Comparison of ENCODE assay signal across 9 cellular contexts in genomic region chr2:222939208-222939846, GRCh38.
DNase-seq lines count a peak whose midpoint lies in the region; ATAC-seq, FAIRE-seq and TF ChIP-seq lines count a peak whose summit lies in the region.
"Had no signal": no experiment of that assay in that cellular context is flagged by ENCODE, and none has a peak within 500 bp of the region (broad histone marks: within the 10 kb centered on the region; RNA-seq: fewer than 3 reads in every experiment).

No MANE protein-coding gene starts in this region.

- BruUV-seq in Caco-2 (replicated peaks; lab: Mats Ljungman, UMichigan) = no TSS peak

- POLR2A ChIA-PET in Caco-2 (lab: Charles Lee) = no interaction called here

- peaks cover 8% of the 10 kb centered on the region for H3K9me3 Mint-ChIP-seq in Caco-2 (ENCODE audit: unreplicated experiment)

- peaks cover 23% of the 10 kb centered on the region for H3K4me1 Mint-ChIP-seq in Caco-2 (ENCODE audit: low read depth, unreplicated experiment)

- no peaks in the 10 kb centered on the region for H3K27me3 ChIP-seq in Caco-2 (replicated peaks; ENCODE audit: control insufficient read depth, insufficient read depth, low read length)

- H3K4me3 ChIP-seq in Caco-2 (ENCODE audit: low read depth, low read length) = no peak overlapping the region

- TF ChIP-seq CTCF in Caco-2 (IDR thresholded peaks at IDR 0.05; ENCODE audit: insufficient read depth in 1 of 2, low read depth in 1 of 2, low read length in 1 of 2, severe bottlenecking in 1 of 2, unreplicated experiment in 1 of 2) = peak; percentile 97 to 98

- FAIRE-seq in GM19239 (lab: Jason Lieb, UNC) (peak; percentile 91), RCC 7860 (lab: Jason Lieb, UNC) (peak; percentile 52)

- H3K27ac Mint-ChIP-seq in Caco-2 (ENCODE audit: unreplicated experiment) = no peak overlapping the region
- H3K27ac Mint-ChIP-seq: dendritic cell treated with granulocyte-macrophage colony-stimulating factor and Interleukin-4, amounts not matched to agents 40 ng/mL and 50 ng/mL, for 4 days had no signal

- no peak overlapping the region for H3K4me3 Mint-ChIP-seq in Caco-2 (ENCODE audit: unreplicated experiment)
- H3K4me3 Mint-ChIP-seq: dendritic cell treated with granulocyte-macrophage colony-stimulating factor and Interleukin-4, amounts not matched to agents 40 ng/mL and 50 ng/mL, for 4 days had no signal

- H3K27me3 Mint-ChIP-seq in Caco-2 (ENCODE audit: insufficient read depth, unreplicated experiment) = no peaks in the 10 kb centered on the region
- H3K27me3 Mint-ChIP-seq: dendritic cell treated with granulocyte-macrophage colony-stimulating factor and Interleukin-4, amounts not matched to agents 40 ng/mL and 50 ng/mL, for 4 days had no signal

- peak; percentile 92 for ATAC-seq in HG03354 (IDR thresholded peaks at IDR 0.05; ENCODE audit: poor library complexity, severe bottlenecking, unreplicated experiment)

- peaks cover 3% of the 10 kb centered on the region; the same call in 1 of the 2 replicates for H3K36me3 ChIP-seq in Caco-2 (ENCODE audit: control insufficient read depth, insufficient read depth, low read length)

- peaks cover 58% of the 10 kb centered on the region for H3K36me3 Mint-ChIP-seq in Caco-2 (ENCODE audit: insufficient read depth, unreplicated experiment)

- intact Hi-C loops in Caco-2 (cut with micrococcal nuclease; ENCODE audit: unreplicated experiment) = loop anchor here (1.0 kb wide), 4 partner anchors 24 to 249 kb away; no protein-coding TSS in a partner anchor

- DNase-seq in Caco-2 (peak; percentile 86 to 91), GM19239 (ENCODE audit: insufficient read length, low spot score) (no peak), RCC 7860 (ENCODE audit: low spot score) (peak; percentile 70), foreskin melanocyte (peak; percentile 55), retina (peak; percentile 33), dedifferentiated amniotic fluid mesenchymal stem cell (ENCODE audit: extremely low spot score) (no peak)
- peak; percentile 74 to 75 for DNase-seq in activated T-cell treated with anti-CD3 and anti-CD28 coated beads, Interleukin-2, amount 50 U/mL, for 48 hours

- no peaks in the 10 kb centered on the region for H3K9me3 ChIP-seq in Caco-2

- CTCF ChIA-PET in Caco-2 (lab: Charles Lee) = interaction anchor here (0.5 to 3.7 kb wide), 31 partner anchors 8 to 399 kb away, joined by 3 to 30 read pairs (median 4); no protein-coding TSS in a partner anchor

- peaks cover 23% of the 10 kb centered on the region for H3K4me1 ChIP-seq in Caco-2

Comparison
In these comparisons a context has a peak if more than half of its experiments do, and no peak if none do; other contexts are left out.
1. DNase-seq: peak in Caco-2 (2 of 2), RCC 7860 (single experiment), activated T-cell treated with anti-CD3 and anti-CD28 coated beads, Interleukin-2, amount 50 U/mL, for 48 hours (2 of 2), foreskin melanocyte (single experiment) and retina (single experiment); none in GM19239 (single experiment) and dedifferentiated amniotic fluid mesenchymal stem cell (single experiment).